ENCODE assay signal across 15 cellular contexts in the genomic region with DNA sequence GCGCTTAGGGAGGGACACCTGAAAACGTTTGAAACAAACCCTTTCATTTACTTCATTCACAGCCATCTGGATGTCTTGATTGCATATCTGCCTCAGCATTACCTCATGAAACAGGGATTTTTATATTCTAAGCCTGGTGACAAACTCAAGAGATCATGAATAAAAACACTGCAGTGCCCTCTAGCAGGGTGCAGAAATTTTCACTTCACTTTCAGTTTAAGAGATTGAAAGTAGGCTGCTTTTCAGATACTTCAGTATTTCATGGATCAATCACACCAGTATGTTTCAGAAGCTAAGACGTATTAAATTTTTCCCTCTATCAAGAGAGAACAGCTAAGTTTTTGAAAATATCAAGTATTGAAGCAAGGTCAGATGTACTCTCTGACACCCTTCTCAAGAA.
A peak's percentile ranks its signal among the peaks of the same experiment; 100 is the strongest.
DNase-seq lines count a peak whose midpoint lies in the region; ATAC-seq and TF ChIP-seq lines count a peak whose summit lies in the region.
"Had no signal": no experiment of that assay in that cellular context is flagged by ENCODE, and none has a peak within 500 bp of the region (broad histone marks: within the 10 kb centered on the region; RNA-seq: fewer than 3 reads in every experiment).

No MANE protein-coding gene starts in this region.

- no peak overlapping the region for H2BK120ac ChIP-seq in neuronal stem cell (ENCODE audit: low read depth, low read length)

- H3K27ac ChIP-seq in PC-3 (ENCODE audit: low read length) (no peak overlapping the region), neuronal stem cell (replicated peaks; ENCODE audit: low read length) (no peak overlapping the region)
- H3K27ac ChIP-seq: gastroesophageal sphincter, psoas muscle, tibial artery had no signal

- no peak overlapping the region for H2BK5ac ChIP-seq in neuronal stem cell (ENCODE audit: low read length)

- no peak overlapping the region for H2AK5ac ChIP-seq in neuronal stem cell (ENCODE audit: low read depth, low read length)

- no peak overlapping the region for H4K91ac ChIP-seq in neuronal stem cell (ENCODE audit: low read depth, low read length, poor library complexity)

- POLR2A ChIA-PET in PC-3 (lab: Charles Lee; ENCODE audit: unreplicated experiment), result no interaction called here

- H3K4me1 ChIP-seq in PC-3 (ENCODE audit: insufficient read depth, low read length) (no peaks in the 10 kb centered on the region), neuronal stem cell (ENCODE audit: control insufficient read depth in 2 of 2, insufficient read depth in 1 of 2, low read depth in 1 of 2, low read length in 2 of 2) (peaks cover 2 to 9% of the 10 kb centered on the region in 2 donors)
- H3K4me1 ChIP-seq: gastroesophageal sphincter, psoas muscle, tibial artery had no signal

- H3K27me3 ChIP-seq in PC-3 (ENCODE audit: low read length) (peaks cover 4% of the 10 kb centered on the region), neuronal stem cell (ENCODE audit: control insufficient read depth in 3 of 3, insufficient read depth in 3 of 3, low read depth in 1 of 3, low read length in 3 of 3) (no peaks in the 10 kb centered on the region)
- H3K27me3 ChIP-seq: gastroesophageal sphincter, tibial artery had no signal

- peak overlapping the region; percentile 37 for H3K4me2 ChIP-seq in PC-3 (ENCODE audit: low read length)
- no peak overlapping the region for H3K4me2 ChIP-seq in neuronal stem cell (ENCODE audit: insufficient read depth, low read length, poor library complexity, severe bottlenecking)

- no peaks in the 10 kb centered on the region for H3F3A ChIP-seq in PC-3 (ENCODE audit: low read length, unreplicated experiment)

- CTCF ChIA-PET in PC-3 (lab: Charles Lee), result interaction anchor here (0.6 kb wide), 1 partner anchor 63 kb away, joined by 3 read pairs; no protein-coding TSS in a partner anchor

- ATAC-seq in PC-3, result no peak
- ATAC-seq: gastroesophageal sphincter, psoas muscle had no signal

- H4K8ac ChIP-seq in neuronal stem cell (ENCODE audit: low read depth, low read length), result no peak overlapping the region

- no TSS peak for BruUV-seq in PC-3 (replicated peaks; lab: Mats Ljungman, UMichigan)

- H4K20me1 ChIP-seq in PC-3 (ENCODE audit: low read length), result no peaks in the 10 kb centered on the region

- intact Hi-C loops in PC-3 (cut with micrococcal nuclease), result no loop called here

- no peaks in the 10 kb centered on the region for H3K79me1 ChIP-seq in neuronal stem cell (ENCODE audit: low read depth, low read length)

- H2AFZ ChIP-seq in PC-3 (ENCODE audit: low read length) (no peak overlapping the region), neuronal stem cell (ENCODE audit: low read length) (no peak overlapping the region)

- no peaks in the 10 kb centered on the region for H3K79me2 ChIP-seq in PC-3 (ENCODE audit: low read length)

- DNase-seq in H4 (ENCODE audit: low spot score) (peak; percentile 45), PC-3 (no peak), fibroblast of mammary gland (ENCODE audit: low read depth) (peak; percentile 2), pons (ENCODE audit: low spot score) (peak; percentile 59), neuronal stem cell (ENCODE audit: low spot score) (no peak)
- no peak for DNase-seq in activated effector memory CD4-positive, alpha-beta T cell treated with Interleukin-2 at 50 U/mL for 16 hours
- DNase-seq in activated CD4-positive, CD25-positive, alpha-beta regulatory T cell treated with anti-CD3 and anti-CD28 coated beads, Interleukin-2, amount 50 U/mL, for 72 hours, result no peak
- DNase-seq: activated effector memory CD4-positive, alpha-beta T cell treated with anti-CD3 and anti-CD28 coated beads, Interleukin-2, amount 50 U/mL, for 16 hours; GOT3; NCI-H1436 treated with DMSO at 0.1 percent for 48 hours; nephron progenitor cell; psoas muscle; SIG-M5; tibial artery had no signal

- no peaks in the 10 kb centered on the region for H3K36me3 ChIP-seq in PC-3 (ENCODE audit: low read depth, low read length)
- no peaks in the 10 kb centered on the region for H3K36me3 ChIP-seq in neuronal stem cell (replicated peaks in 1 of 2; ENCODE audit: control insufficient read depth in 2 of 2, insufficient read depth in 2 of 2, low read length in 2 of 2)
- H3K36me3 ChIP-seq: gastroesophageal sphincter, tibial artery had no signal

- H3K18ac ChIP-seq in neuronal stem cell (ENCODE audit: low read length), result no peak overlapping the region

- no peaks in the 10 kb centered on the region; the same call in 1 of the 2 replicates for H3K9me2 ChIP-seq in PC-3 (replicated peaks; ENCODE audit: low read length)

- H2BK12ac ChIP-seq in neuronal stem cell (ENCODE audit: low read length), result no peak overlapping the region

- H3K23ac ChIP-seq in neuronal stem cell (ENCODE audit: low read depth, low read length, poor library complexity), result no peak overlapping the region

- no CpG with 5 or more reads among the region's 3 CpGs for whole genome bisulfite sequencing in neuronal stem cell (ENCODE audit: extremely low coverage in 2 of 2, insufficient read length in 2 of 2, insufficient replicate concordance in 1 of 2), 2 donors

- no peak overlapping the region for H3K4me3 ChIP-seq in PC-3 (ENCODE audit: low read length)
- no peak overlapping the region for H3K4me3 ChIP-seq in fibroblast of mammary gland (ENCODE audit: control insufficient read depth, low read depth, low read length)
- H3K4me3 ChIP-seq in neuronal stem cell (ENCODE audit: low read length in 2 of 2), result no peak overlapping the region
- H3K4me3 ChIP-seq: gastroesophageal sphincter, psoas muscle, tibial artery had no signal

- TF ChIP-seq CTCF in PC-3 (conservative IDR thresholded peaks at IDR 0.05; ENCODE audit: low read depth, low read length), result peak; percentile 45
- no peak for TF ChIP-seq CTCF in fibroblast of mammary gland (conservative IDR thresholded peaks at IDR 0.05; ENCODE audit: control insufficient read depth, insufficient read depth, low read depth, low read length)

- H3K4ac ChIP-seq in neuronal stem cell (ENCODE audit: low read length), result no peak overlapping the region

- no peak overlapping the region for H2BK15ac ChIP-seq in neuronal stem cell (ENCODE audit: low read length)

- no peak overlapping the region for H3K14ac ChIP-seq in neuronal stem cell (ENCODE audit: low read length)

- H3K9ac ChIP-seq in PC-3 (ENCODE audit: low read length) (no peak overlapping the region), neuronal stem cell (ENCODE audit: low read depth, low read length, poor library complexity) (no peak overlapping the region)

- H3K9me3 ChIP-seq in PC-3 (ENCODE audit: low read length), result no peaks in the 10 kb centered on the region
- no peaks in the 10 kb centered on the region for H3K9me3 ChIP-seq in neuronal stem cell (replicated peaks in 1 of 2; ENCODE audit: control insufficient read depth in 2 of 2, insufficient read depth in 1 of 2, low read depth in 1 of 2, low read length in 2 of 2)
- H3K9me3 ChIP-seq: gastroesophageal sphincter, psoas muscle, tibial artery had no signal

Comparison
In these comparisons a context has a peak if more than half of its experiments do, and no peak if none do; other contexts are left out.
1. DNase-seq: peak in H4 (single experiment), fibroblast of mammary gland (single experiment) and pons (single experiment); none in PC-3 (single experiment), neuronal stem cell (single experiment), activated effector memory CD4-positive, alpha-beta T cell treated with Interleukin-2 at 50 U/mL for 16 hours (single experiment) and activated CD4-positive, CD25-positive, alpha-beta regulatory T cell treated with anti-CD3 and anti-CD28 coated beads, Interleukin-2, amount 50 U/mL, for 72 hours (single experiment).